In genomic region chr10:102917314-102917961, GRCh38 we compare ENCODE assay signal across 2 cellular contexts.
TF ChIP-seq lines count a peak whose summit lies in the region.

No MANE protein-coding gene starts in this region.

TF ChIP-seq in HEK293, 187 proteins besides CTCF, POLR2A, EP300 and RAD21 (continued from another document and continues in another):
- no peak for TF ChIP-seq SP2 (tag by site-specific recombination; IDR thresholded peaks at IDR 0.05)
- peak; percentile 100 for TF ChIP-seq ZEB2 (tag by site-specific recombination; IDR thresholded peaks at IDR 0.05)
- TF ChIP-seq ZBTB48 (tag by site-specific recombination; IDR thresholded peaks at IDR 0.05) = peak; percentile 49; the same call in 1 of the 2 replicates
- TF ChIP-seq ZIC2 (tag by site-specific recombination; IDR thresholded peaks at IDR 0.05) = peak; percentile 63; the same call in 1 of the 2 replicates
- no peak for TF ChIP-seq ZNF785 (tag by site-specific recombination; IDR thresholded peaks at IDR 0.05)
- peak; percentile 11; the same call in 1 of the 2 replicates for TF ChIP-seq MYNN (tag by site-specific recombination; IDR thresholded peaks at IDR 0.05; ENCODE audit: borderline replicate concordance)
- TF ChIP-seq ZNF670 (tag by site-specific recombination; IDR thresholded peaks at IDR 0.05; ENCODE audit: low read depth) = no peak
- TF ChIP-seq ZNF350 (tag by site-specific recombination; IDR thresholded peaks at IDR 0.05) = no peak
- no peak for TF ChIP-seq ZNF133 (tag by site-specific recombination; IDR thresholded peaks at IDR 0.05)
- no peak for TF ChIP-seq ZNF529 (tag by site-specific recombination; IDR thresholded peaks at IDR 0.05; ENCODE audit: insufficient replicate concordance)
- no peak for TF ChIP-seq ZNF140 (tag by site-specific recombination; IDR thresholded peaks at IDR 0.05)
- peak; percentile 74 for TF ChIP-seq PBX3 (CRISPR knock-in tag; IDR thresholded peaks at IDR 0.05)
- peak; percentile 82 for TF ChIP-seq ZNF76 (tag by site-specific recombination; IDR thresholded peaks at IDR 0.05; ENCODE audit: borderline replicate concordance, low read depth)
- no peak for TF ChIP-seq ZNF155 (tag by site-specific recombination; IDR thresholded peaks at IDR 0.05)
- TF ChIP-seq ZBTB20 (tag by site-specific recombination; IDR thresholded peaks at IDR 0.05) = peak; percentile 94
- TF ChIP-seq, protein P1, sequence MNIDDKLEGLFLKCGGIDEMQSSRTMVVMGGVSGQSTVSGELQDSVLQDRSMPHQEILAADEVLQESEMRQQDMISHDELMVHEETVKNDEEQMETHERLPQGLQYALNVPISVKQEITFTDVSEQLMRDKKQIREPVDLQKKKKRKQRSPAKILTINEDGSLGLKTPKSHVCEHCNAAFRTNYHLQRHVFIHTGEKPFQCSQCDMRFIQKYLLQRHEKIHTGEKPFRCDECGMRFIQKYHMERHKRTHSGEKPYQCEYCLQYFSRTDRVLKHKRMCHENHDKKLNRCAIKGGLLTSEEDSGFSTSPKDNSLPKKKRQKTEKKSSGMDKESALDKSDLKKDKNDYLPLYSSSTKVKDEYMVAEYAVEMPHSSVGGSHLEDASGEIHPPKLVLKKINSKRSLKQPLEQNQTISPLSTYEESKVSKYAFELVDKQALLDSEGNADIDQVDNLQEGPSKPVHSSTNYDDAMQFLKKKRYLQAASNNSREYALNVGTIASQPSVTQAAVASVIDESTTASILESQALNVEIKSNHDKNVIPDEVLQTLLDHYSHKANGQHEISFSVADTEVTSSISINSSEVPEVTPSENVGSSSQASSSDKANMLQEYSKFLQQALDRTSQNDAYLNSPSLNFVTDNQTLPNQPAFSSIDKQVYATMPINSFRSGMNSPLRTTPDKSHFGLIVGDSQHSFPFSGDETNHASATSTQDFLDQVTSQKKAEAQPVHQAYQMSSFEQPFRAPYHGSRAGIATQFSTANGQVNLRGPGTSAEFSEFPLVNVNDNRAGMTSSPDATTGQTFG (tag by site-specific recombination; IDR thresholded peaks at IDR 0.05; ENCODE audit: borderline replicate concordance) = no peak
- TF ChIP-seq ZNF341 (tag by site-specific recombination; IDR thresholded peaks at IDR 0.05; ENCODE audit: low read depth) = 0 out of 2 replicates have a peak, but pooled peaks have one; percentile 9
- TF ChIP-seq ZBTB17 (tag by site-specific recombination; IDR thresholded peaks at IDR 0.05) = peak; percentile 89
- peak; percentile 98 for TF ChIP-seq ZBTB10 (tag by site-specific recombination; IDR thresholded peaks at IDR 0.05)
- TF ChIP-seq ZXDB (tag by site-specific recombination; IDR thresholded peaks at IDR 0.05) = peak; percentile 99
- TF ChIP-seq ZNF2 (tag by site-specific recombination; IDR thresholded peaks at IDR 0.05) = peak; percentile 94
- no peak for TF ChIP-seq ZNF623 (tag by site-specific recombination; IDR thresholded peaks at IDR 0.05)
- TF ChIP-seq EGR2 (tag by site-specific recombination; IDR thresholded peaks at IDR 0.05; ENCODE audit: low read depth) = no peak
- TF ChIP-seq ZNF501 (tag by site-specific recombination; IDR thresholded peaks at IDR 0.05) = peak; percentile 92
- 0 out of 2 replicates have a peak, but pooled peaks have one; percentile 10 for TF ChIP-seq ZNF184 (tag by site-specific recombination; IDR thresholded peaks at IDR 0.05)
- no peak for TF ChIP-seq ZNF19 (tag by site-specific recombination; IDR thresholded peaks at IDR 0.05; ENCODE audit: low read depth)
- 0 out of 2 replicates have a peak, but pooled peaks have one; percentile 62 for TF ChIP-seq BCL11B (tag by site-specific recombination; IDR thresholded peaks at IDR 0.05; ENCODE audit: low read depth)
- TF ChIP-seq ZNF391 (tag by site-specific recombination; IDR thresholded peaks at IDR 0.05; ENCODE audit: borderline replicate concordance, low read depth) = peak; percentile 82; the same call in 1 of the 2 replicates
- peak; percentile 70 for TF ChIP-seq KLF17 (tag by site-specific recombination; IDR thresholded peaks at IDR 0.05)

TF ChIP-seq in GM12878, 131 proteins besides CTCF, POLR2A, EP300 and RAD21 (continued from another document and continues in another):
- TF ChIP-seq RELB (IDR thresholded peaks at IDR 0.05; ENCODE audit: low read depth) (no peak), BCLAF1 (IDR thresholded peaks at IDR 0.05) (no peak), ZSCAN29 (IDR thresholded peaks at IDR 0.05) (0 out of 2 replicates have a peak, but pooled peaks have one; percentile 35), NR2C1 (IDR thresholded peaks at IDR 0.05) (no peak), KDM1A (IDR thresholded peaks at IDR 0.05; ENCODE audit: borderline replicate concordance) (no peak), SMAD5 (IDR thresholded peaks at IDR 0.05; ENCODE audit: low read depth) (no peak), IRF4 (IDR thresholded peaks at IDR 0.05; ENCODE audit: low read depth, low read length) (0 out of 2 replicates have a peak, but pooled peaks have one; percentile 10), NRF1 (conservative IDR thresholded peaks at IDR 0.05; ENCODE audit: low read depth, low read length) (no peak), ZNF274 (IDR thresholded peaks at IDR 0.05; ENCODE audit: insufficient read depth, insufficient read length) (no peak), SIN3A (IDR thresholded peaks at IDR 0.05; ENCODE audit: low read depth, low read length) (peak; percentile 60; the same call in 1 of the 2 replicates), ELK1 (IDR thresholded peaks at IDR 0.05; ENCODE audit: low read depth, low read length) (no peak), CREM (IDR thresholded peaks at IDR 0.05; ENCODE audit: low read depth) (peak; percentile 37; the same call in 1 of the 2 replicates), DPF2 (IDR thresholded peaks at IDR 0.05) (no peak), RAD51 (IDR thresholded peaks at IDR 0.05) (no peak), NR2C2 (IDR thresholded peaks at IDR 0.05; ENCODE audit: borderline replicate concordance, control insufficient read depth, insufficient read length, low read depth) (no peak), IKZF1 (conservative IDR thresholded peaks at IDR 0.05) (peak; percentile 39)
- TF ChIP-seq, protein P2, sequence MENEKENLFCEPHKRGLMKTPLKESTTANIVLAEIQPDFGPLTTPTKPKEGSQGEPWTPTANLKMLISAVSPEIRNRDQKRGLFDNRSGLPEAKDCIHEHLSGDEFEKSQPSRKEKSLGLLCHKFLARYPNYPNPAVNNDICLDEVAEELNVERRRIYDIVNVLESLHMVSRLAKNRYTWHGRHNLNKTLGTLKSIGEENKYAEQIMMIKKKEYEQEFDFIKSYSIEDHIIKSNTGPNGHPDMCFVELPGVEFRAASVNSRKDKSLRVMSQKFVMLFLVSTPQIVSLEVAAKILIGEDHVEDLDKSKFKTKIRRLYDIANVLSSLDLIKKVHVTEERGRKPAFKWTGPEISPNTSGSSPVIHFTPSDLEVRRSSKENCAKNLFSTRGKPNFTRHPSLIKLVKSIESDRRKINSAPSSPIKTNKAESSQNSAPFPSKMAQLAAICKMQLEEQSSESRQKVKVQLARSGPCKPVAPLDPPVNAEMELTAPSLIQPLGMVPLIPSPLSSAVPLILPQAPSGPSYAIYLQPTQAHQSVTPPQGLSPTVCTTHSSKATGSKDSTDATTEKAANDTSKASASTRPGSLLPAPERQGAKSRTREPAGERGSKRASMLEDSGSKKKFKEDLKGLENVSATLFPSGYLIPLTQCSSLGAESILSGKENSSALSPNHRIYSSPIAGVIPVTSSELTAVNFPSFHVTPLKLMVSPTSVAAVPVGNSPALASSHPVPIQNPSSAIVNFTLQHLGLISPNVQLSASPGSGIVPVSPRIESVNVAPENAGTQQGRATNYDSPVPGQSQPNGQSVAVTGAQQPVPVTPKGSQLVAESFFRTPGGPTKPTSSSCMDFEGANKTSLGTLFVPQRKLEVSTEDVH (IDR thresholded peaks at IDR 0.05; ENCODE audit: low read depth, partially characterized antibody) = no peak
- TF ChIP-seq, protein P3, sequence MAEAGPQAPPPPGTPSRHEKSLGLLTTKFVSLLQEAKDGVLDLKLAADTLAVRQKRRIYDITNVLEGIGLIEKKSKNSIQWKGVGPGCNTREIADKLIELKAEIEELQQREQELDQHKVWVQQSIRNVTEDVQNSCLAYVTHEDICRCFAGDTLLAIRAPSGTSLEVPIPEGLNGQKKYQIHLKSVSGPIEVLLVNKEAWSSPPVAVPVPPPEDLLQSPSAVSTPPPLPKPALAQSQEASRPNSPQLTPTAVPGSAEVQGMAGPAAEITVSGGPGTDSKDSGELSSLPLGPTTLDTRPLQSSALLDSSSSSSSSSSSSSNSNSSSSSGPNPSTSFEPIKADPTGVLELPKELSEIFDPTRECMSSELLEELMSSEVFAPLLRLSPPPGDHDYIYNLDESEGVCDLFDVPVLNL (IDR thresholded peaks at IDR 0.05; ENCODE audit: low read depth, low read length) = no peak
- TF ChIP-seq, protein P4, sequence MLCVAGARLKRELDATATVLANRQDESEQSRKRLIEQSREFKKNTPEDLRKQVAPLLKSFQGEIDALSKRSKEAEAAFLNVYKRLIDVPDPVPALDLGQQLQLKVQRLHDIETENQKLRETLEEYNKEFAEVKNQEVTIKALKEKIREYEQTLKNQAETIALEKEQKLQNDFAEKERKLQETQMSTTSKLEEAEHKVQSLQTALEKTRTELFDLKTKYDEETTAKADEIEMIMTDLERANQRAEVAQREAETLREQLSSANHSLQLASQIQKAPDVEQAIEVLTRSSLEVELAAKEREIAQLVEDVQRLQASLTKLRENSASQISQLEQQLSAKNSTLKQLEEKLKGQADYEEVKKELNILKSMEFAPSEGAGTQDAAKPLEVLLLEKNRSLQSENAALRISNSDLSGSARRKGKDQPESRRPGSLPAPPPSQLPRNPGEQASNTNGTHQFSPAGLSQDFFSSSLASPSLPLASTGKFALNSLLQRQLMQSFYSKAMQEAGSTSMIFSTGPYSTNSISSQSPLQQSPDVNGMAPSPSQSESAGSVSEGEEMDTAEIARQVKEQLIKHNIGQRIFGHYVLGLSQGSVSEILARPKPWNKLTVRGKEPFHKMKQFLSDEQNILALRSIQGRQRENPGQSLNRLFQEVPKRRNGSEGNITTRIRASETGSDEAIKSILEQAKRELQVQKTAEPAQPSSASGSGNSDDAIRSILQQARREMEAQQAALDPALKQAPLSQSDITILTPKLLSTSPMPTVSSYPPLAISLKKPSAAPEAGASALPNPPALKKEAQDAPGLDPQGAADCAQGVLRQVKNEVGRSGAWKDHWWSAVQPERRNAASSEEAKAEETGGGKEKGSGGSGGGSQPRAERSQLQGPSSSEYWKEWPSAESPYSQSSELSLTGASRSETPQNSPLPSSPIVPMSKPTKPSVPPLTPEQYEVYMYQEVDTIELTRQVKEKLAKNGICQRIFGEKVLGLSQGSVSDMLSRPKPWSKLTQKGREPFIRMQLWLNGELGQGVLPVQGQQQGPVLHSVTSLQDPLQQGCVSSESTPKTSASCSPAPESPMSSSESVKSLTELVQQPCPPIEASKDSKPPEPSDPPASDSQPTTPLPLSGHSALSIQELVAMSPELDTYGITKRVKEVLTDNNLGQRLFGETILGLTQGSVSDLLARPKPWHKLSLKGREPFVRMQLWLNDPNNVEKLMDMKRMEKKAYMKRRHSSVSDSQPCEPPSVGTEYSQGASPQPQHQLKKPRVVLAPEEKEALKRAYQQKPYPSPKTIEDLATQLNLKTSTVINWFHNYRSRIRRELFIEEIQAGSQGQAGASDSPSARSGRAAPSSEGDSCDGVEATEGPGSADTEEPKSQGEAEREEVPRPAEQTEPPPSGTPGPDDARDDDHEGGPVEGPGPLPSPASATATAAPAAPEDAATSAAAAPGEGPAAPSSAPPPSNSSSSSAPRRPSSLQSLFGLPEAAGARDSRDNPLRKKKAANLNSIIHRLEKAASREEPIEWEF (IDR thresholded peaks at IDR 0.05; ENCODE audit: insufficient replicate concordance, low read depth, low read length) = no peak
